In the genomic region with DNA sequence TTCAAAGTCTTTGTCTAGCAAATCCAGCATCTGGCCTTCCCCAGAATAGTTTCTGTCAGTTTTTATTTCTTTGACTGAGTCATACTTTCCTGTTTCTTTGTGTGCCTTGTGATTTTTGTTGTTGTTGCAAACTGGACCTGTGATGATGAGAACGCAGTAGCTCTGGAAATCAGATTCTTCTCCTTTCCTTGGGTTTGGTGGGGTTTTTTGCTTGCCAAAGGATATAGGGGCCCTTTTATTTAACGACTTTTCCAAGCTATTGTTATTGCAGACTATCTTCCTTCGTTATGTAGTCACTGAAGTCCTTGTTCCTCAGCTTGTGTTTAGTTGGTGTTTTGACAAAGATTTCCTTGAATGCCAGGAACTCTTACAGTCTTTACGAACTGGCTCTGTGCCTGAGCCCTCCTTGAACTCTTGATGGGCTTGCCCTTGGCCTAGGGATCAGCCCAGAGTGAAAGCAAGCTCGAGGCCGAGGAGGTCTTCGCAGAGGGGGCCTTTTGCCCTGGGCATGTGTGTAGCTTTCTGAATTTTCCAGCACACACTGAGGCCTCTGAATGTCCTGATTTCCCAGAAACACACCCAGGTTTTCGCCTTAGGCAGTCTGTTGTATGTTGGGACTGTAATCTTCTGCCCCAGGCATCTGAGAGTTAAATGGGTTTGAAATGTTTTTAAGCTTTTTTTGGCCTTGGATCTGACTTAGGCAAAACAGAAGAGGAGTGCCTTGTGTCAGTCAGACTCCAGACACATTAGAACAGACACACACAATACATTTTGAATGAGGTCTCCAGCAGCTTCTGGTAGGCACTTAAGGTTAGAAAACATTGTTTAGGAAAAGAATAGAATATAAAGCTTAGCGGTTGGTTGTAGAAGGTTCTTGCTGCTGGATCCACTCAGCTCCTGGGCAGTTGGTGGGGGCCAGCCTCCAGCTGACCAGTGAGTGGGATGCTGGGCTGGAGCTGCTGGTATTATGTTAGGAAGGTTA, we compare ENCODE assay signal across 8 cellular contexts. TPM values are rescaled to one million over a fixed set of nuclear protein-coding genes. Genes with fewer than 3 reads are reported as not detected.
A peak's percentile ranks its signal among the peaks of the same experiment; 100 is the strongest.
DNase-seq lines count a peak whose midpoint lies in the region; ATAC-seq, FAIRE-seq and TF ChIP-seq lines count a peak whose summit lies in the region.

No MANE protein-coding gene starts in this region.

- POLR2A ChIA-PET in activated CD4-positive, alpha-beta T cell treated with anti-CD3 and anti-CD28 coated beads for 36 hours (lab: Charles Lee): interaction anchor here (0.6 to 1.1 kb wide), 3 partner anchors 10 to 18 kb away, joined by 3 read pairs; partner anchors contain the start of gene FOXK2
- POLR2A ChIA-PET in GM12878 (lab: Charles Lee): interaction anchor here (0.6 to 3.0 kb wide), 9 partner anchors 9 to 117 kb away, joined by 3 to 15 read pairs (median 6); no protein-coding TSS in a partner anchor

- peak overlapping the region; percentile 17; the same call in 1 of the 2 replicates for H3K4me2 ChIP-seq in GM12878 (ENCODE audit: control insufficient read depth, insufficient read depth)
- H3K4me2 ChIP-seq in keratinocyte (ENCODE audit: control insufficient read depth, extremely low read depth, insufficient read depth, low read depth, low read length): peak overlapping the region; percentile 47

- H3K27me3 Mint-ChIP-seq in activated CD4-positive, alpha-beta T cell treated with anti-CD3 and anti-CD28 coated beads for 36 hours: no peaks in the 10 kb centered on the region

- no peak for TF ChIP-seq POLR2A in GM12878 (IDR thresholded peaks at IDR 0.05; ENCODE audit: low read depth, low read length)

- no peak overlapping the region for H3K9ac ChIP-seq in GM12878 (ENCODE audit: control insufficient read depth, insufficient read depth, low read length)
- peak overlapping the region; percentile 64 for H3K9ac ChIP-seq in keratinocyte (ENCODE audit: control insufficient read depth, extremely low read depth, insufficient read depth, low read length)

- RAD21 ChIA-PET in GM12878 (lab: Charles Lee; ENCODE audit: unreplicated experiment): interaction anchor here (0.8 to 1.7 kb wide), 8 partner anchors 8 to 185 kb away, joined by 3 to 5 read pairs (median 4); partner anchors contain the start of gene FOXK2

- H3K27ac ChIP-seq in GM12878 (ENCODE audit: control insufficient read depth, insufficient read depth) (peak overlapping the region; percentile 28), keratinocyte (ENCODE audit: control insufficient read depth, insufficient read depth, low read length) (peak overlapping the region; percentile 80), temporal lobe (ENCODE audit: low read depth, low read length) (peak overlapping the region; percentile 60)

- peaks cover 3% of the 10 kb centered on the region for H3K9me1 ChIP-seq in keratinocyte (ENCODE audit: control insufficient read depth, extremely low read depth, insufficient read depth, low read length)

- 85% methylated on average over 9 of the region's 9 CpGs for WGBS in GM12878 (ENCODE audit: insufficient coverage, insufficient replicate concordance, low lambda C conversion rate, missing lambda C conversion rate)

- H3K79me2 ChIP-seq in GM12878 (ENCODE audit: control insufficient read depth, insufficient read depth, low read length) (peaks cover 91% of the 10 kb centered on the region), keratinocyte (ENCODE audit: control insufficient read depth, insufficient read depth, low read length) (peaks cover 97% of the 10 kb centered on the region)

- FAIRE-seq in GM12878 (lab: Jason Lieb, UNC) (no peak), keratinocyte (lab: Jason Lieb, UNC) (peak; percentile 43)

- H3K4me1 ChIP-seq in GM12878 (ENCODE audit: control insufficient read depth, insufficient read depth, low read length) (peaks cover 48% of the 10 kb centered on the region), keratinocyte (ENCODE audit: control insufficient read depth, extremely low read depth, insufficient read depth, low read length) (peaks cover 47% of the 10 kb centered on the region)

- CTCF ChIA-PET in activated CD4-positive, alpha-beta T cell treated with anti-CD3 and anti-CD28 coated beads for 36 hours (lab: Charles Lee): interaction anchor here (0.9 to 3.7 kb wide), 4 partner anchors 9 to 31 kb away, joined by 3 to 33 read pairs (median 12); no protein-coding TSS in a partner anchor
- CTCF ChIA-PET in GM12878 (lab: Yijun Ruan, JAX): interaction anchor here (0.8 to 4.3 kb wide), 8 partner anchors 9 to 127 kb away, joined by 3 to 20 read pairs (median 4); no protein-coding TSS in a partner anchor

- H4K20me1 ChIP-seq in GM12878 (ENCODE audit: control insufficient read depth, insufficient read depth) (no peaks in the 10 kb centered on the region), keratinocyte (ENCODE audit: control insufficient read depth, extremely low read depth, insufficient read depth, low read length) (peaks cover 49% of the 10 kb centered on the region)

- H3K4me1 Mint-ChIP-seq in activated CD4-positive, alpha-beta T cell treated with anti-CD3 and anti-CD28 coated beads for 36 hours: peaks cover 52% of the 10 kb centered on the region

- TF ChIP-seq CTCF in GM12878 (IDR thresholded peaks at IDR 0.05 in 2 of 3, conservative IDR thresholded peaks at IDR 0.05 in 1 of 3; ENCODE audit: control insufficient read depth in 2 of 3, extremely low read depth in 1 of 3, insufficient read depth in 1 of 3, low read depth in 3 of 3, low read length in 3 of 3) (no peak), keratinocyte (optimal IDR thresholded peaks at IDR 0.05 in 1 of 3, IDR thresholded peaks at IDR 0.05 in 1 of 3, conservative IDR thresholded peaks at IDR 0.05 in 1 of 3; ENCODE audit: extremely low read depth in 1 of 3, insufficient read depth in 2 of 3, low read length in 3 of 3) (no peak)

- H3K27me3 ChIP-seq in GM12878 (replicated peaks in 1 of 2; ENCODE audit: control insufficient read depth in 2 of 2, insufficient read depth in 2 of 2, low read length in 1 of 2) (no peaks in the 10 kb centered on the region), keratinocyte (ENCODE audit: control insufficient read depth, extremely low read depth, insufficient read depth, low read length) (no peaks in the 10 kb centered on the region)

- H3K27ac Mint-ChIP-seq in activated CD4-positive, alpha-beta T cell treated with anti-CD3 and anti-CD28 coated beads for 36 hours: peak overlapping the region; percentile 86

- in situ Hi-C loops in GM12878 (cut with MboI): no loop called here

- no peaks in the 10 kb centered on the region for H3K36me3 ChIP-seq in GM12878 (ENCODE audit: control insufficient read depth in 2 of 2, insufficient read depth in 2 of 2, low read length in 1 of 2)
- H3K36me3 ChIP-seq in keratinocyte (ENCODE audit: control insufficient read depth in 2 of 2, extremely low read depth in 1 of 2, insufficient read depth in 2 of 2, low read length in 2 of 2): peaks cover 0 to 8% of the 10 kb centered on the region in 2 experiments

- no peak for DNase-seq in activated CD4-positive, alpha-beta T cell treated with anti-CD3 and anti-CD28 coated beads for 36 hours
- no peak for DNase-seq in activated CD4-positive, alpha-beta T cell treated with anti-CD3 and anti-CD28 coated beads for 48 hours
- DNase-seq in GM12878 (ENCODE audit: low read depth, low spot score) (no peak), keratinocyte (ENCODE audit: low read depth, low spot score) (no peak), DMS79 treated with DMSO at 0.1 percent for 48 hours (lab: John Stamatoyannopoulos, UW) (no peak)

- ATAC-seq in activated CD4-positive, alpha-beta T cell treated with anti-CD3 and anti-CD28 coated beads for 36 hours: peak; percentile 30
- ATAC-seq in GM12878 (no peak), GM18520 (IDR thresholded peaks at IDR 0.05; ENCODE audit: unreplicated experiment) (no peak), GM21576 (IDR thresholded peaks at IDR 0.05; ENCODE audit: unreplicated experiment) (no peak)

- intact Hi-C loops in activated CD4-positive, alpha-beta T cell treated with anti-CD3 and anti-CD28 coated beads for 36 hours (cut with DNase I, micrococcal nuclease): no loop called here
- intact Hi-C loops in GM12878 (cut with micrococcal nuclease; ENCODE audit: unreplicated experiment): no loop called here

- H3K4me3 Mint-ChIP-seq in activated CD4-positive, alpha-beta T cell treated with anti-CD3 and anti-CD28 coated beads for 36 hours: peak overlapping the region; percentile 33

- no peak for TF ChIP-seq RAD21 in GM12878 (IDR thresholded peaks at IDR 0.05; ENCODE audit: insufficient read depth, low read depth, low read length)

- SMC1A ChIA-PET in GM12878 (lab: Charles Lee; ENCODE audit: uncharacterized antibody, unreplicated experiment): interaction anchor here (0.7 to 3.5 kb wide), 10 partner anchors 8 to 41 kb away, joined by 3 to 17 read pairs (median 6); no protein-coding TSS in a partner anchor

- dilution Hi-C loops in keratinocyte (cut with MboI; ENCODE audit: extremely low pct_ligation_motif_present, low sequenced_read_pairs): no loop called here

- H3K9me3 Mint-ChIP-seq in activated CD4-positive, alpha-beta T cell treated with anti-CD3 and anti-CD28 coated beads for 36 hours (ENCODE audit: low read depth): no peaks in the 10 kb centered on the region

- no peak for TF ChIP-seq EP300 in GM12878 (IDR thresholded peaks at IDR 0.05; ENCODE audit: borderline replicate concordance in 1 of 2, control insufficient read depth in 1 of 2, low read depth in 2 of 2, low read length in 2 of 2)

- H3K4me3 ChIP-seq in GM12878 (no peak overlapping the region), keratinocyte (ENCODE audit: control insufficient read depth in 2 of 3, extremely low read depth in 1 of 3, insufficient read depth in 2 of 3, low read depth in 1 of 3, low read length in 3 of 3) (peak overlapping the region in 1 of 3 experiments; percentile 1)

- H2AFZ ChIP-seq in GM12878 (ENCODE audit: control insufficient read depth, low read depth, low read length) (no peak overlapping the region), keratinocyte (ENCODE audit: control insufficient read depth, low read length) (no peak overlapping the region)

- H3K9me3 ChIP-seq in GM12878 (replicated peaks; ENCODE audit: control insufficient read depth, insufficient read depth, low read length) (no peaks in the 10 kb centered on the region), keratinocyte (ENCODE audit: control insufficient read depth, low read depth, low read length) (no peaks in the 10 kb centered on the region)

- peaks cover under 1% of the 10 kb centered on the region for H3K36me3 Mint-ChIP-seq in activated CD4-positive, alpha-beta T cell treated with anti-CD3 and anti-CD28 coated beads for 36 hours (ENCODE audit: low read depth)

- BruUV-seq in GM12878 (replicated peaks; lab: Mats Ljungman, UMichigan): TSS peak; percentile 17

RNA-seq across cellular contexts. Expression of gene FOXK2, which starts 17.0 kb away (rescaled TPM):
- total RNA-seq in activated CD4-positive, alpha-beta T cell treated with anti-CD3 and anti-CD28 coated beads for 36 hours: 10 to 100 TPM; 58.1 to 75.4 TPM
- total RNA-seq in GM12878 (2013; cell fraction: nucleolus; rRNA removed): 85.5 and 97.1 TPM in 2 replicates
- total RNA-seq in GM12878 (2014; rRNA removed) (32.2 and 35.9 TPM in 2 replicates), GM12878 (2014; rRNA removed; fragmentation: Illumina TruSeq; extraction: Trizol) (32.3 and 32.9 TPM in 2 replicates), GM12878 (2021) (56.8 and 58.3 TPM in 2 replicates), temporal lobe (27.8 TPM)
- 10.7 TPM for polyA plus RNA-seq in GM12878 (2011; ENCODE audit: low read depth)
- polyA plus RNA-seq in GM12878 (2011; rRNA removed) (26.8 and 36.6 TPM in 2 replicates), GM12878 (2014; fragmentation: Illumina TruSeq; extraction: Trizol) (23.0 and 39.7 TPM in 2 replicates), GM12878 (2014; fragmentation: Nextera tagmentation; extraction: Ambion mirVana) (1 to 10 TPM; 2.4 to 3.8 TPM), GM12878 (2014; rRNA removed) (38.3 and 42.3 TPM in 2 replicates), GM12878 (2016; fragmentation: Nextera tagmentation; extraction: Ambion mirVana) (1 to 10 TPM; 2.7 to 5.6 TPM), keratinocyte (39.4 to 43.9 TPM (median 43.8 TPM) in 3 replicates)
- polyA plus RNA-seq in GM12878 (2011; cell fraction: cytosol; rRNA removed): 26.3 and 29.4 TPM in 2 replicates
- 32.3 and 46.0 TPM in 2 replicates for polyA plus RNA-seq in GM12878 (2011; cell fraction: nucleus; rRNA removed)
- 20.2 and 24.0 TPM in 2 replicates for polyA plus RNA-seq in GM12878 (2012)
- 27.4 and 46.1 TPM in 2 replicates for polyA minus RNA-seq in GM12878 (2011; rRNA and poly(A)+ RNA removed)
- polyA minus RNA-seq in GM12878 (2011; cell fraction: cytosol; rRNA and poly(A)+ RNA removed): 31.4 and 38.8 TPM in 2 replicates
- polyA minus RNA-seq in GM12878 (2011; cell fraction: nucleus; rRNA and poly(A)+ RNA removed): 23.0 and 45.1 TPM in 2 replicates
- polyA plus RNA-seq in keratinocyte (2011; ENCODE audit: low read depth): 18.2 TPM
- polyA plus RNA-seq in keratinocyte (2011; cell fraction: cytosol; rRNA removed): 35.9 and 37.2 TPM in 2 replicates
- polyA plus RNA-seq in keratinocyte (2011; cell fraction: nucleus; rRNA removed): 48.2 and 60.2 TPM in 2 replicates
- 28.4 and 48.4 TPM in 2 replicates for polyA plus RNA-seq in keratinocyte (2012; ENCODE audit: low replicate concordance)
- polyA minus RNA-seq in keratinocyte: 41.7 to 60.1 TPM (median 47.5 TPM) in 3 replicates
- 75.4 TPM for polyA minus RNA-seq in keratinocyte (2011; cell fraction: cytosol; rRNA and poly(A)+ RNA removed)
- 47.2 and 69.3 TPM in 2 replicates for polyA minus RNA-seq in keratinocyte (2011; cell fraction: nucleus; rRNA and poly(A)+ RNA removed)

Comparison
In these comparisons a context has a peak if more than half of its experiments do, and no peak if none do; other contexts are left out.
1. H3K27ac ChIP-seq: peak in every context shown above with its lines; median percentile 80 in keratinocyte; 60 in temporal lobe; 28 in GM12878.